ENCODE assay signal across 7 cellular contexts in genomic region chr20:40786336-40786735, GRCh38.
"Had no signal": no experiment of that assay in that cellular context is flagged by ENCODE, and none has a peak within 500 bp of the region (broad histone marks: within the 10 kb centered on the region; RNA-seq: fewer than 3 reads in every experiment).

No MANE protein-coding gene starts in this region.

- H3K4me1 Mint-ChIP-seq: GM23338, IgD-negative memory B cell had no signal

- H3K9me3 Mint-ChIP-seq: GM23338 had no signal

- H3K27ac ChIP-seq: HL-60 had no signal

- H3K9me3 ChIP-seq: HAP-1 had no signal

- H3K4me3 Mint-ChIP-seq: GM23338, IgD-negative memory B cell had no signal

- H3K4me2 ChIP-seq: GM23338 had no signal

- H2AFZ ChIP-seq: GM23338 had no signal

- H3K27ac Mint-ChIP-seq: GM23338, IgD-negative memory B cell had no signal

- DNase-seq: KBM-7 had no signal

- H3K4me1 ChIP-seq: HAP-1 had no signal

- H3K36me3 Mint-ChIP-seq: IgD-negative memory B cell had no signal

- ATAC-seq: GM23338, HCT116, HepG2 had no signal

- H3K27me3 Mint-ChIP-seq: IgD-negative memory B cell had no signal
